In the genomic region with DNA sequence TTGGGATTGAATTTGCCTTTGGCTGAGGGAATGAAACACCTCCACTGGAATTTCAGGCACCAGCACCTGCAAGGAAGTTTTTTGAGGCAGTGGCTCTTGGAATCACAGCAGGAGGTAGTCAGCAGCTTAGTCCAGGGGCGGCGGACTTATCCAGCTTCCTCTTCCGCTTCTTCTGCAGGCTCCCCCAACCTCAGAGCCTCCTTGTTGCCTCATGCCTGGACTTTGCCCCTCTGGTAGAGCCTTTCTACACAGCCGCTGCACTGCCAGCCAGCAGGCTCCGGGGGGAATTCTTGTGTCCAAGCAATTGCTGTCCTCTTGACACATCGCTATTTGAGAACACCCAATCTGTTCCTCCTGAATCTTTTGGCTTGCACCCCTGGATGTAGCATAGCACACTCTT, we compare ENCODE assay signal across 1 cellular context.
TF ChIP-seq lines count a peak whose summit lies in the region.

No MANE protein-coding gene starts in this region.

TF ChIP-seq in HepG2, 621 proteins besides CTCF, POLR2A, EP300 and RAD21 (continued from another document and continues in another):
- TF ChIP-seq, protein P1, sequence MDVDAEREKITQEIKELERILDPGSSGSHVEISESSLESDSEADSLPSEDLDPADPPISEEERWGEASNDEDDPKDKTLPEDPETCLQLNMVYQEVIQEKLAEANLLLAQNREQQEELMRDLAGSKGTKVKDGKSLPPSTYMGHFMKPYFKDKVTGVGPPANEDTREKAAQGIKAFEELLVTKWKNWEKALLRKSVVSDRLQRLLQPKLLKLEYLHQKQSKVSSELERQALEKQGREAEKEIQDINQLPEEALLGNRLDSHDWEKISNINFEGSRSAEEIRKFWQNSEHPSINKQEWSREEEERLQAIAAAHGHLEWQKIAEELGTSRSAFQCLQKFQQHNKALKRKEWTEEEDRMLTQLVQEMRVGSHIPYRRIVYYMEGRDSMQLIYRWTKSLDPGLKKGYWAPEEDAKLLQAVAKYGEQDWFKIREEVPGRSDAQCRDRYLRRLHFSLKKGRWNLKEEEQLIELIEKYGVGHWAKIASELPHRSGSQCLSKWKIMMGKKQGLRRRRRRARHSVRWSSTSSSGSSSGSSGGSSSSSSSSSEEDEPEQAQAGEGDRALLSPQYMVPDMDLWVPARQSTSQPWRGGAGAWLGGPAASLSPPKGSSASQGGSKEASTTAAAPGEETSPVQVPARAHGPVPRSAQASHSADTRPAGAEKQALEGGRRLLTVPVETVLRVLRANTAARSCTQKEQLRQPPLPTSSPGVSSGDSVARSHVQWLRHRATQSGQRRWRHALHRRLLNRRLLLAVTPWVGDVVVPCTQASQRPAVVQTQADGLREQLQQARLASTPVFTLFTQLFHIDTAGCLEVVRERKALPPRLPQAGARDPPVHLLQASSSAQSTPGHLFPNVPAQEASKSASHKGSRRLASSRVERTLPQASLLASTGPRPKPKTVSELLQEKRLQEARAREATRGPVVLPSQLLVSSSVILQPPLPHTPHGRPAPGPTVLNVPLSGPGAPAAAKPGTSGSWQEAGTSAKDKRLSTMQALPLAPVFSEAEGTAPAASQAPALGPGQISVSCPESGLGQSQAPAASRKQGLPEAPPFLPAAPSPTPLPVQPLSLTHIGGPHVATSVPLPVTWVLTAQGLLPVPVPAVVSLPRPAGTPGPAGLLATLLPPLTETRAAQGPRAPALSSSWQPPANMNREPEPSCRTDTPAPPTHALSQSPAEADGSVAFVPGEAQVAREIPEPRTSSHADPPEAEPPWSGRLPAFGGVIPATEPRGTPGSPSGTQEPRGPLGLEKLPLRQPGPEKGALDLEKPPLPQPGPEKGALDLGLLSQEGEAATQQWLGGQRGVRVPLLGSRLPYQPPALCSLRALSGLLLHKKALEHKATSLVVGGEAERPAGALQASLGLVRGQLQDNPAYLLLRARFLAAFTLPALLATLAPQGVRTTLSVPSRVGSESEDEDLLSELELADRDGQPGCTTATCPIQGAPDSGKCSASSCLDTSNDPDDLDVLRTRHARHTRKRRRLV (CRISPR knock-in tag; IDR thresholded peaks at IDR 0.05) = no peak
- TF ChIP-seq MED8 (CRISPR knock-in tag; IDR thresholded peaks at IDR 0.05; ENCODE audit: insufficient replicate concordance) (no peak), ZNF10 (CRISPR knock-in tag; IDR thresholded peaks at IDR 0.05; ENCODE audit: borderline replicate concordance, low read depth) (no peak), ZNF496 (CRISPR knock-in tag; IDR thresholded peaks at IDR 0.05; ENCODE audit: insufficient replicate concordance) (no peak), ETV5 (CRISPR knock-in tag; IDR thresholded peaks at IDR 0.05; ENCODE audit: borderline replicate concordance) (peak; percentile 60; the same call in 1 of the 2 replicates), RARA (CRISPR knock-in tag; IDR thresholded peaks at IDR 0.05) (peak; percentile 24; the same call in 1 of the 2 replicates), ZNF138 (CRISPR knock-in tag; IDR thresholded peaks at IDR 0.05; ENCODE audit: low read depth) (no peak), ADNP (CRISPR knock-in tag; IDR thresholded peaks at IDR 0.05) (no peak), ZSCAN30 (CRISPR knock-in tag; IDR thresholded peaks at IDR 0.05) (no peak), ZFAT (CRISPR knock-in tag; conservative IDR thresholded peaks at IDR 0.05) (no peak), DMAP1 (CRISPR knock-in tag; IDR thresholded peaks at IDR 0.05) (peak; percentile 52; the same call in 1 of the 2 replicates), MTA1 (CRISPR knock-in tag; IDR thresholded peaks at IDR 0.05; ENCODE audit: borderline replicate concordance) (peak; percentile 85; the same call in 1 of the 2 replicates), CHCHD3 (CRISPR knock-in tag; IDR thresholded peaks at IDR 0.05) (no peak), ZNF354B (CRISPR knock-in tag; IDR thresholded peaks at IDR 0.05) (no peak), CHD2 (IDR thresholded peaks at IDR 0.05; ENCODE audit: low read depth, low read length) (no peak), ZNF7 (CRISPR knock-in tag; IDR thresholded peaks at IDR 0.05) (no peak), ZNF205 (CRISPR knock-in tag; IDR thresholded peaks at IDR 0.05) (0 out of 2 replicates have a peak, but pooled peaks have one; percentile 53), ZNF264 (CRISPR knock-in tag; IDR thresholded peaks at IDR 0.05) (0 out of 2 replicates have a peak, but pooled peaks have one; percentile 28), ZNF775 (CRISPR knock-in tag; IDR thresholded peaks at IDR 0.05; ENCODE audit: borderline replicate concordance) (no peak)
- TF ChIP-seq, protein P2, sequence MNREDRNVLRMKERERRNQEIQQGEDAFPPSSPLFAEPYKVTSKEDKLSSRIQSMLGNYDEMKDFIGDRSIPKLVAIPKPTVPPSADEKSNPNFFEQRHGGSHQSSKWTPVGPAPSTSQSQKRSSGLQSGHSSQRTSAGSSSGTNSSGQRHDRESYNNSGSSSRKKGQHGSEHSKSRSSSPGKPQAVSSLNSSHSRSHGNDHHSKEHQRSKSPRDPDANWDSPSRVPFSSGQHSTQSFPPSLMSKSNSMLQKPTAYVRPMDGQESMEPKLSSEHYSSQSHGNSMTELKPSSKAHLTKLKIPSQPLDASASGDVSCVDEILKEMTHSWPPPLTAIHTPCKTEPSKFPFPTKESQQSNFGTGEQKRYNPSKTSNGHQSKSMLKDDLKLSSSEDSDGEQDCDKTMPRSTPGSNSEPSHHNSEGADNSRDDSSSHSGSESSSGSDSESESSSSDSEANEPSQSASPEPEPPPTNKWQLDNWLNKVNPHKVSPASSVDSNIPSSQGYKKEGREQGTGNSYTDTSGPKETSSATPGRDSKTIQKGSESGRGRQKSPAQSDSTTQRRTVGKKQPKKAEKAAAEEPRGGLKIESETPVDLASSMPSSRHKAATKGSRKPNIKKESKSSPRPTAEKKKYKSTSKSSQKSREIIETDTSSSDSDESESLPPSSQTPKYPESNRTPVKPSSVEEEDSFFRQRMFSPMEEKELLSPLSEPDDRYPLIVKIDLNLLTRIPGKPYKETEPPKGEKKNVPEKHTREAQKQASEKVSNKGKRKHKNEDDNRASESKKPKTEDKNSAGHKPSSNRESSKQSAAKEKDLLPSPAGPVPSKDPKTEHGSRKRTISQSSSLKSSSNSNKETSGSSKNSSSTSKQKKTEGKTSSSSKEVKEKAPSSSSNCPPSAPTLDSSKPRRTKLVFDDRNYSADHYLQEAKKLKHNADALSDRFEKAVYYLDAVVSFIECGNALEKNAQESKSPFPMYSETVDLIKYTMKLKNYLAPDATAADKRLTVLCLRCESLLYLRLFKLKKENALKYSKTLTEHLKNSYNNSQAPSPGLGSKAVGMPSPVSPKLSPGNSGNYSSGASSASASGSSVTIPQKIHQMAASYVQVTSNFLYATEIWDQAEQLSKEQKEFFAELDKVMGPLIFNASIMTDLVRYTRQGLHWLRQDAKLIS (CRISPR knock-in tag; IDR thresholded peaks at IDR 0.05) = no peak
- TF ChIP-seq, protein P3, sequence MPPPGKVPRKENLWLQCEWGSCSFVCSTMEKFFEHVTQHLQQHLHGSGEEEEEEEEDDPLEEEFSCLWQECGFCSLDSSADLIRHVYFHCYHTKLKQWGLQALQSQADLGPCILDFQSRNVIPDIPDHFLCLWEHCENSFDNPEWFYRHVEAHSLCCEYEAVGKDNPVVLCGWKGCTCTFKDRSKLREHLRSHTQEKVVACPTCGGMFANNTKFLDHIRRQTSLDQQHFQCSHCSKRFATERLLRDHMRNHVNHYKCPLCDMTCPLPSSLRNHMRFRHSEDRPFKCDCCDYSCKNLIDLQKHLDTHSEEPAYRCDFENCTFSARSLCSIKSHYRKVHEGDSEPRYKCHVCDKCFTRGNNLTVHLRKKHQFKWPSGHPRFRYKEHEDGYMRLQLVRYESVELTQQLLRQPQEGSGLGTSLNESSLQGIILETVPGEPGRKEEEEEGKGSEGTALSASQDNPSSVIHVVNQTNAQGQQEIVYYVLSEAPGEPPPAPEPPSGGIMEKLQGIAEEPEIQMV (CRISPR knock-in tag; IDR thresholded peaks at IDR 0.05; ENCODE audit: low read depth) = no peak
- TF ChIP-seq, protein P4, sequence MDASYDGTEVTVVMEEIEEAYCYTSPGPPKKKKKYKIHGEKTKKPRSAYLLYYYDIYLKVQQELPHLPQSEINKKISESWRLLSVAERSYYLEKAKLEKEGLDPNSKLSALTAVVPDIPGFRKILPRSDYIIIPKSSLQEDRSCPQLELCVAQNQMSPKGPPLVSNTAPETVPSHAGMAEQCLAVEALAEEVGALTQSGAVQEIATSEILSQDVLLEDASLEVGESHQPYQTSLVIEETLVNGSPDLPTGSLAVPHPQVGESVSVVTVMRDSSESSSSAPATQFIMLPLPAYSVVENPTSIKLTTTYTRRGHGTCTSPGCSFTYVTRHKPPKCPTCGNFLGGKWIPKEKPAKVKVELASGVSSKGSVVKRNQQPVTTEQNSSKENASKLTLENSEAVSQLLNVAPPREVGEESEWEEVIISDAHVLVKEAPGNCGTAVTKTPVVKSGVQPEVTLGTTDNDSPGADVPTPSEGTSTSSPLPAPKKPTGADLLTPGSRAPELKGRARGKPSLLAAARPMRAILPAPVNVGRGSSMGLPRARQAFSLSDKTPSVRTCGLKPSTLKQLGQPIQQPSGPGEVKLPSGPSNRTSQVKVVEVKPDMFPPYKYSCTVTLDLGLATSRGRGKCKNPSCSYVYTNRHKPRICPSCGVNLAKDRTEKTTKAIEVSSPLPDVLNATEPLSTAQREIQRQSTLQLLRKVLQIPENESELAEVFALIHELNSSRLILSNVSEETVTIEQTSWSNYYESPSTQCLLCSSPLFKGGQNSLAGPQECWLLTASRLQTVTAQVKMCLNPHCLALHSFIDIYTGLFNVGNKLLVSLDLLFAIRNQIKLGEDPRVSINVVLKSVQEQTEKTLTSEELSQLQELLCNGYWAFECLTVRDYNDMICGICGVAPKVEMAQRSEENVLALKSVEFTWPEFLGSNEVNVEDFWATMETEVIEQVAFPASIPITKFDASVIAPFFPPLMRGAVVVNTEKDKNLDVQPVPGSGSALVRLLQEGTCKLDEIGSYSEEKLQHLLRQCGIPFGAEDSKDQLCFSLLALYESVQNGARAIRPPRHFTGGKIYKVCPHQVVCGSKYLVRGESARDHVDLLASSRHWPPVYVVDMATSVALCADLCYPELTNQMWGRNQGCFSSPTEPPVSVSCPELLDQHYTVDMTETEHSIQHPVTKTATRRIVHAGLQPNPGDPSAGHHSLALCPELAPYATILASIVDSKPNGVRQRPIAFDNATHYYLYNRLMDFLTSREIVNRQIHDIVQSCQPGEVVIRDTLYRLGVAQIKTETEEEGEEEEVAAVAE (CRISPR knock-in tag; IDR thresholded peaks at IDR 0.05; ENCODE audit: borderline replicate concordance) = no peak
- TF ChIP-seq, protein P5, sequence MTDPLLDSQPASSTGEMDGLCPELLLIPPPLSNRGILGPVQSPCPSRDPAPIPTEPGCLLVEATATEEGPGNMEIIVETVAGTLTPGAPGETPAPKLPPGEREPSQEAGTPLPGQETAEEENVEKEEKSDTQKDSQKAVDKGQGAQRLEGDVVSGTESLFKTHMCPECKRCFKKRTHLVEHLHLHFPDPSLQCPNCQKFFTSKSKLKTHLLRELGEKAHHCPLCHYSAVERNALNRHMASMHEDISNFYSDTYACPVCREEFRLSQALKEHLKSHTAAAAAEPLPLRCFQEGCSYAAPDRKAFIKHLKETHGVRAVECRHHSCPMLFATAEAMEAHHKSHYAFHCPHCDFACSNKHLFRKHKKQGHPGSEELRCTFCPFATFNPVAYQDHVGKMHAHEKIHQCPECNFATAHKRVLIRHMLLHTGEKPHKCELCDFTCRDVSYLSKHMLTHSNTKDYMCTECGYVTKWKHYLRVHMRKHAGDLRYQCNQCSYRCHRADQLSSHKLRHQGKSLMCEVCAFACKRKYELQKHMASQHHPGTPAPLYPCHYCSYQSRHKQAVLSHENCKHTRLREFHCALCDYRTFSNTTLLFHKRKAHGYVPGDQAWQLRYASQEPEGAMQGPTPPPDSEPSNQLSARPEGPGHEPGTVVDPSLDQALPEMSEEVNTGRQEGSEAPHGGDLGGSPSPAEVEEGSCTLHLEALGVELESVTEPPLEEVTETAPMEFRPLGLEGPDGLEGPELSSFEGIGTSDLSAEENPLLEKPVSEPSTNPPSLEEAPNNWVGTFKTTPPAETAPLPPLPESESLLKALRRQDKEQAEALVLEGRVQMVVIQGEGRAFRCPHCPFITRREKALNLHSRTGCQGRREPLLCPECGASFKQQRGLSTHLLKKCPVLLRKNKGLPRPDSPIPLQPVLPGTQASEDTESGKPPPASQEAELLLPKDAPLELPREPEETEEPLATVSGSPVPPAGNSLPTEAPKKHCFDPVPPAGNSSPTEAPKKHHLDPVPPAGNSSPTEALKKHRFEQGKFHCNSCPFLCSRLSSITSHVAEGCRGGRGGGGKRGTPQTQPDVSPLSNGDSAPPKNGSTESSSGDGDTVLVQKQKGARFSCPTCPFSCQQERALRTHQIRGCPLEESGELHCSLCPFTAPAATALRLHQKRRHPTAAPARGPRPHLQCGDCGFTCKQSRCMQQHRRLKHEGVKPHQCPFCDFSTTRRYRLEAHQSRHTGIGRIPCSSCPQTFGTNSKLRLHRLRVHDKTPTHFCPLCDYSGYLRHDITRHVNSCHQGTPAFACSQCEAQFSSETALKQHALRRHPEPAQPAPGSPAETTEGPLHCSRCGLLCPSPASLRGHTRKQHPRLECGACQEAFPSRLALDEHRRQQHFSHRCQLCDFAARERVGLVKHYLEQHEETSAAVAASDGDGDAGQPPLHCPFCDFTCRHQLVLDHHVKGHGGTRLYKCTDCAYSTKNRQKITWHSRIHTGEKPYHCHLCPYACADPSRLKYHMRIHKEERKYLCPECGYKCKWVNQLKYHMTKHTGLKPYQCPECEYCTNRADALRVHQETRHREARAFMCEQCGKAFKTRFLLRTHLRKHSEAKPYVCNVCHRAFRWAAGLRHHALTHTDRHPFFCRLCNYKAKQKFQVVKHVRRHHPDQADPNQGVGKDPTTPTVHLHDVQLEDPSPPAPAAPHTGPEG (CRISPR knock-in tag; IDR thresholded peaks at IDR 0.05) = no peak
- TF ChIP-seq, protein P6, sequence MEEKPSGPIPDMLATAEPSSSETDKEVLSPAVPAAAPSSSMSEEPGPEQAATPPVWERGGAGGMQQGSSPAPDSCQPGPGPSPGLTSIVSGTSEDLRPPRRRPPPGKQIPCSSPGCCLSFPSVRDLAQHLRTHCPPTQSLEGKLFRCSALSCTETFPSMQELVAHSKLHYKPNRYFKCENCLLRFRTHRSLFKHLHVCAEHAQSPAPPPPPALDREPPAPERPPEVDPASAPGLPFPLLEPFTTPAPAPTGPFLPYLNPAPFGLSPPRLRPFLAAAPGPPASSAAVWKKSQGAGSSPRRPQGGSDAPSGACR (CRISPR knock-in tag; IDR thresholded peaks at IDR 0.05) = 0 out of 2 replicates have a peak, but pooled peaks have one; percentile 57
- TF ChIP-seq, protein P7, sequence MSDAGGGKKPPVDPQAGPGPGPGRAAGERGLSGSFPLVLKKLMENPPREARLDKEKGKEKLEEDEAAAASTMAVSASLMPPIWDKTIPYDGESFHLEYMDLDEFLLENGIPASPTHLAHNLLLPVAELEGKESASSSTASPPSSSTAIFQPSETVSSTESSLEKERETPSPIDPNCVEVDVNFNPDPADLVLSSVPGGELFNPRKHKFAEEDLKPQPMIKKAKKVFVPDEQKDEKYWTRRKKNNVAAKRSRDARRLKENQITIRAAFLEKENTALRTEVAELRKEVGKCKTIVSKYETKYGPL (CRISPR knock-in tag; IDR thresholded peaks at IDR 0.05) = no peak
- TF ChIP-seq, protein P8, sequence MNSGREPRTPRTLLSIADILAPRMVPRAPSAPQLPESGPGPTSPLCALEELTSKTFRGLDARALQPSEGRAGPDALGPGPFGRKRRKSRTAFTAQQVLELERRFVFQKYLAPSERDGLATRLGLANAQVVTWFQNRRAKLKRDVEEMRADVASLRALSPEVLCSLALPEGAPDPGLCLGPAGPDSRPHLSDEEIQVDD (CRISPR knock-in tag; IDR thresholded peaks at IDR 0.05; ENCODE audit: borderline replicate concordance) = no peak
